In the genomic region with DNA sequence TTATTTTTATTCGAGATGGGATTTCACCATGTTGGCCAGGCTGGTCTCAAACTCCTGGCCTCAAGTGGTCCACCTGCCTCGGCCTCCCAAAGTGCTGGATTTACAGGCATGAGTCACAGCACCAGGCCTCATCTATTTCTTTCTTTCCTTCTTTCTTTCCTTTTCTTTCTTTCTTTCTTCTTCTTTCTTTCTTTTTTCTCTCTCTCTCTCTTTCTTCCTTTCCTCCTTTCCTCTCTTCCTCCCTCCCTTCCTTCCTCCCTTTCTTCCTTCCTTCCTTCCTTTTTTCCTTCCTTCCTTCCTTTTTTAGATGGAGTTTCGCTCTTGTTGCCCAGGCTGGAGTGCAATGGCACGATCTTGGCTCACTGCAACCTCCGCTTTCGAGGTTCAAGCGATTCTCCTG, we compare ENCODE assay signal across 2 cellular contexts.
A peak's percentile ranks its signal among the peaks of the same experiment; 100 is the strongest.
TF ChIP-seq lines count a peak whose summit lies in the region.

No MANE protein-coding gene starts in this region.

TF ChIP-seq in K562, 482 proteins besides CTCF, POLR2A, EP300 and RAD21:
- TF ChIP-seq, protein P1, sequence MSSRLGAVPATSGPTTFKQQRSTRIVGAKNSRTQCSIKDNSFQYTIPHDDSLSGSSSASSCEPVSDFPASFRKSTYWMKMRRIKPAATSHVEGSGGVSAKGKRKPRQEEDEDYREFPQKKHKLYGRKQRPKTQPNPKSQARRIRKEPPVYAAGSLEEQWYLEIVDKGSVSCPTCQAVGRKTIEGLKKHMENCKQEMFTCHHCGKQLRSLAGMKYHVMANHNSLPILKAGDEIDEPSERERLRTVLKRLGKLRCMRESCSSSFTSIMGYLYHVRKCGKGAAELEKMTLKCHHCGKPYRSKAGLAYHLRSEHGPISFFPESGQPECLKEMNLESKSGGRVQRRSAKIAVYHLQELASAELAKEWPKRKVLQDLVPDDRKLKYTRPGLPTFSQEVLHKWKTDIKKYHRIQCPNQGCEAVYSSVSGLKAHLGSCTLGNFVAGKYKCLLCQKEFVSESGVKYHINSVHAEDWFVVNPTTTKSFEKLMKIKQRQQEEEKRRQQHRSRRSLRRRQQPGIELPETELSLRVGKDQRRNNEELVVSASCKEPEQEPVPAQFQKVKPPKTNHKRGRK (tag; IDR thresholded peaks at IDR 0.05): peak; percentile 87
- 0 out of 2 replicates have a peak, but pooled peaks have one; percentile 38 for TF ChIP-seq SUPT5H (IDR thresholded peaks at IDR 0.05)
- 0 out of 2 replicates have a peak, but pooled peaks have one; percentile 24 for TF ChIP-seq OTX1 (CRISPR knock-in tag; IDR thresholded peaks at IDR 0.05)
- 0 out of 2 replicates have a peak, but pooled peaks have one; percentile 9 for TF ChIP-seq ARID2 (IDR thresholded peaks at IDR 0.05)

TF ChIP-seq in HepG2, 621 proteins besides CTCF, POLR2A, EP300 and RAD21:
- TF ChIP-seq, protein P1 (CRISPR knock-in tag; IDR thresholded peaks at IDR 0.05): 0 out of 2 replicates have a peak, but pooled peaks have one; percentile 25
